Comparison of ENCODE assay signal across 11 cellular contexts in the genomic region with DNA sequence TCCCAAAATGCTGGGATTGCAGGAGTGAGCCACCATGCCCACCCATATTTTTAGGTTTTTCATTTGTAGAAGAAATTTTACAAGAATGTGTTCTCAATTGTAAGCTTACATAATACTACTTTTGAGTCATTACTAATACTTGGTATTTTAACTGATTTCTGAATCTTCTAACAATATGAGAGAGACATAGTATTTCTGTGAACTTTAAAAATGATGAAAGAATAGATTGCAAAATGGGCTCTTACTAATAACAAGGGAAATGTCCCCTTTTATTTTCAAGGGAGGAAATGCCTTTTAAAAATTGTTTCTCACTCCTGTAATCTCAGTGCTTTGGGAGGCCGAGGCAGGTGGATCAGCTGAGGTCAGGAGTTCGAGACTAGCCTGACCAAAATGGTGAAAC.
"Had no signal": no experiment of that assay in that cellular context is flagged by ENCODE, and none has a peak within 500 bp of the region (broad histone marks: within the 10 kb centered on the region; RNA-seq: fewer than 3 reads in every experiment).

No MANE protein-coding gene starts in this region.

- H3K4me3 ChIP-seq: heart right ventricle had no signal

- DNase-seq: activated CD4-positive, alpha-beta T cell treated with anti-CD3 and anti-CD28 coated beads for 48 hours; activated naive CD4-positive, alpha-beta T cell treated with anti-CD3 and anti-CD28 coated beads for 36 hours; central memory CD4-positive, alpha-beta T cell; effector memory CD8-positive, alpha-beta T cell; heart right ventricle had no signal

- H3K27me3 ChIP-seq: heart right ventricle had no signal

- H3K27ac Mint-ChIP-seq: activated naive CD4-positive, alpha-beta T cell treated with anti-CD3 and anti-CD28 coated beads for 36 hours; activated T-helper 1 cell treated with anti-CD3 and anti-CD28 coated beads, Interleukin-12 subunit alpha, Interleukin-12 subunit beta, Interleukin-2, Interleukin-4 antibody, amounts not matched to agents 30 ng/mL and 10 ng/mL and 1 ng/mL, durations not matched to agents 14 hours and 24 hours and 36 hours; dendritic cell treated with granulocyte-macrophage colony-stimulating factor and Interleukin-4, amounts not matched to agents 40 ng/mL and 50 ng/mL, for 4 days; stimulated activated memory B cell treated with anti-CD40 and anti-IgM and Interleukin-4, amounts not matched to agents 10 μg/mL and 1 μg/mL and 100 μg/mL, for 72 hours; type B pancreatic cell had no signal

- ATAC-seq: effector memory CD8-positive, alpha-beta T cell; SK-N-SH treated with all-trans-retinoic acid at 6 μM for 48 hours; stimulated activated memory B cell treated with anti-CD40 and anti-IgM and Interleukin-4, amounts not matched to agents 10 μg/mL and 1 μg/mL and 100 μg/mL, for 72 hours had no signal

- H3K4me3 Mint-ChIP-seq: activated naive CD4-positive, alpha-beta T cell treated with anti-CD3 and anti-CD28 coated beads for 36 hours; activated T-helper 1 cell treated with anti-CD3 and anti-CD28 coated beads, Interleukin-12 subunit alpha, Interleukin-12 subunit beta, Interleukin-2, Interleukin-4 antibody, amounts not matched to agents 30 ng/mL and 10 ng/mL and 1 ng/mL, durations not matched to agents 14 hours and 24 hours and 36 hours; dendritic cell treated with granulocyte-macrophage colony-stimulating factor and Interleukin-4, amounts not matched to agents 40 ng/mL and 50 ng/mL, for 4 days; effector memory CD8-positive, alpha-beta T cell; stimulated activated memory B cell treated with anti-CD40 and anti-IgM and Interleukin-4, amounts not matched to agents 10 μg/mL and 1 μg/mL and 100 μg/mL, for 72 hours; type B pancreatic cell had no signal

- H3K27me3 Mint-ChIP-seq: dendritic cell treated with granulocyte-macrophage colony-stimulating factor and Interleukin-4, amounts not matched to agents 40 ng/mL and 50 ng/mL, for 4 days; effector memory CD8-positive, alpha-beta T cell; stimulated activated memory B cell treated with anti-CD40 and anti-IgM and Interleukin-4, amounts not matched to agents 10 μg/mL and 1 μg/mL and 100 μg/mL, for 72 hours; type B pancreatic cell had no signal

- H3K9me3 Mint-ChIP-seq: activated naive CD4-positive, alpha-beta T cell treated with anti-CD3 and anti-CD28 coated beads for 36 hours; activated T-helper 1 cell treated with anti-CD3 and anti-CD28 coated beads, Interleukin-12 subunit alpha, Interleukin-12 subunit beta, Interleukin-2, Interleukin-4 antibody, amounts not matched to agents 30 ng/mL and 10 ng/mL and 1 ng/mL, durations not matched to agents 14 hours and 24 hours and 36 hours; dendritic cell treated with granulocyte-macrophage colony-stimulating factor and Interleukin-4, amounts not matched to agents 40 ng/mL and 50 ng/mL, for 4 days; effector memory CD8-positive, alpha-beta T cell; stimulated activated memory B cell treated with anti-CD40 and anti-IgM and Interleukin-4, amounts not matched to agents 10 μg/mL and 1 μg/mL and 100 μg/mL, for 72 hours; type B pancreatic cell had no signal

- H3K36me3 Mint-ChIP-seq: type B pancreatic cell had no signal

- H3K27ac ChIP-seq: epithelial cell of prostate, heart right ventricle had no signal
